ENCODE assay signal across 23 cellular contexts in the genomic region with DNA sequence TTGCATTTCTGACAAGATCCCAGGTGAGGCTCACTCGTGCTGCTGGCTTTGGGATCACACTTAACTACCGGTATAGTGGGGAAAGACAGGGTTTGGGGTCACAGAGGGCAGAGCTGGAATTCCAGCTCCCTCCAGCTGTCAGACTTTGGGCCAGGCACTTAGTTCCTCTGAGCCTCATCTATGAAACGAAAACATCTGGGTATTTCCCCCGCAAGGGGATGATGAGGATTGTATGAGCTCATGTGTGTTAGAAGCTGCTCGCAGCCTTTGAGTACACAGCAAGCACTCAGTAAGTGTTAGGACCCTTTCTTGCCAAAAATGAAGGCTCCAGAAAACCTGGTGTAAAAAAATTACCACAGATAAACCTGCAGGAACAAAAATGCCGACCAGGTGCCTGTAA.
DNase-seq lines count a peak whose midpoint lies in the region; ATAC-seq, FAIRE-seq and TF ChIP-seq lines count a peak whose summit lies in the region.
"Had no signal": no experiment of that assay in that cellular context is flagged by ENCODE, and none has a peak within 500 bp of the region (broad histone marks: within the 10 kb centered on the region; RNA-seq: fewer than 3 reads in every experiment).

No MANE protein-coding gene starts in this region.

- no peak overlapping the region for H2AK5ac ChIP-seq in mesenchymal stem cell (ENCODE audit: low read length, severe bottlenecking)

- peak; percentile 28 for FAIRE-seq in bronchial epithelial cell (lab: Jason Lieb, UNC)
- FAIRE-seq: A549, H1, HTR-8/SVneo had no signal

- intact Hi-C loops in CD4-positive, alpha-beta memory T cell (cut with micrococcal nuclease), result no loop called here

- H3K36me3 ChIP-seq in bronchial epithelial cell (ENCODE audit: control insufficient read depth, insufficient read depth, low read length) (peaks cover 5% of the 10 kb centered on the region), mesenchymal stem cell (ENCODE audit: control insufficient read depth in 1 of 2, insufficient read depth in 2 of 2, low read depth in 1 of 2, low read length in 2 of 2) (peaks cover 67 to 91% of the 10 kb centered on the region in 2 experiments)
- no peaks in the 10 kb centered on the region for H3K36me3 ChIP-seq in CD4-positive, alpha-beta memory T cell (ENCODE audit: insufficient read depth, low read length)

- H3K4me3 ChIP-seq in bronchial epithelial cell (ENCODE audit: low read depth, low read length), result no peak overlapping the region
- H3K4me3 ChIP-seq in mesenchymal stem cell (ENCODE audit: insufficient read depth in 1 of 2, low read depth in 1 of 2, low read length in 2 of 2), result no peak overlapping the region
- no peak overlapping the region for H3K4me3 ChIP-seq in CD4-positive, alpha-beta memory T cell (ENCODE audit: low read length in 2 of 2)
- H3K4me3 ChIP-seq: A549 had no signal

- CTCF ChIA-PET in CD4-positive, alpha-beta memory T cell (lab: Charles Lee; ENCODE audit: partially characterized antibody), result no interaction called here

- H4K8ac ChIP-seq in mesenchymal stem cell (ENCODE audit: low read length), result no peak overlapping the region

- no peaks in the 10 kb centered on the region for H3K9me3 ChIP-seq in mesenchymal stem cell (ENCODE audit: control insufficient read depth, low read length)
- H3K9me3 ChIP-seq in CD4-positive, alpha-beta memory T cell (ENCODE audit: control insufficient read depth in 1 of 2, low read length in 2 of 2), result no peaks in the 10 kb centered on the region
- H3K9me3 ChIP-seq: A549 had no signal

- no peak overlapping the region for H3K4me2 ChIP-seq in mesenchymal stem cell (ENCODE audit: low read length, poor library complexity, severe bottlenecking)
- H3K4me2 ChIP-seq: A549, KMS-11 had no signal

- no peaks in the 10 kb centered on the region for H3K27me3 ChIP-seq in bronchial epithelial cell (ENCODE audit: control insufficient read depth, insufficient read depth, low read length)
- H3K27me3 ChIP-seq in mesenchymal stem cell (ENCODE audit: control insufficient read depth in 1 of 2, insufficient read depth in 1 of 2, low read length in 2 of 2), result no peaks in the 10 kb centered on the region
- H3K27me3 ChIP-seq in CD4-positive, alpha-beta memory T cell (ENCODE audit: insufficient read depth, low read length), result no peaks in the 10 kb centered on the region

- H3K36me3 Mint-ChIP-seq in activated naive CD4-positive, alpha-beta T cell treated with anti-CD3 and anti-CD28 coated beads, Interleukin-2, amount 50 U/mL, for 72 hours, result peaks cover 0 to 9% of the 10 kb centered on the region in 2 donors
- peaks cover 71% of the 10 kb centered on the region for H3K36me3 Mint-ChIP-seq in HFFc6 (ENCODE audit: low read depth)
- H3K36me3 Mint-ChIP-seq in CD4-positive, alpha-beta memory T cell, result peaks cover 20 to 25% of the 10 kb centered on the region in 2 donors

- H3K14ac ChIP-seq in mesenchymal stem cell (ENCODE audit: low read length in 2 of 2), result no peak overlapping the region

- no peak overlapping the region for H2BK5ac ChIP-seq in mesenchymal stem cell (ENCODE audit: low read depth, low read length, poor library complexity, severe bottlenecking)

- no peak overlapping the region for H3K4ac ChIP-seq in mesenchymal stem cell (ENCODE audit: low read depth in 1 of 2, low read length in 2 of 2)

- H3K4me3 Mint-ChIP-seq in HFFc6, result no peak overlapping the region
- no peak overlapping the region for H3K4me3 Mint-ChIP-seq in CD4-positive, alpha-beta memory T cell
- H3K4me3 Mint-ChIP-seq: B cell, CD14-positive monocyte had no signal

- H3K9me3 Mint-ChIP-seq in activated naive CD4-positive, alpha-beta T cell treated with anti-CD3 and anti-CD28 coated beads, Interleukin-2, amount 50 U/mL, for 72 hours, result no peaks in the 10 kb centered on the region
- no peaks in the 10 kb centered on the region for H3K9me3 Mint-ChIP-seq in HFFc6
- H3K9me3 Mint-ChIP-seq in CD4-positive, alpha-beta memory T cell, result no peaks in the 10 kb centered on the region

- peaks cover 43% of the 10 kb centered on the region for H3K4me1 Mint-ChIP-seq in HFFc6 (ENCODE audit: low read depth)
- peaks cover 8 to 14% (median 10%) of the 10 kb centered on the region in 4 donors for H3K4me1 Mint-ChIP-seq in CD4-positive, alpha-beta memory T cell
- H3K4me1 Mint-ChIP-seq: B cell, CD14-positive monocyte had no signal

- H4K91ac ChIP-seq in mesenchymal stem cell (ENCODE audit: low read length), result no peak overlapping the region

- H3K27ac Mint-ChIP-seq in activated naive CD4-positive, alpha-beta T cell treated with anti-CD3 and anti-CD28 coated beads, Interleukin-2, amount 50 U/mL, for 72 hours, result peak overlapping the region; percentile 36 to 75
- H3K27ac Mint-ChIP-seq in HFFc6, result peak overlapping the region; percentile 71
- H3K27ac Mint-ChIP-seq in CD4-positive, alpha-beta memory T cell, result no peak overlapping the region
- H3K27ac Mint-ChIP-seq: B cell had no signal

- H3K4me1 ChIP-seq in mesenchymal stem cell (ENCODE audit: control insufficient read depth, insufficient read depth, low read depth, low read length), result peaks cover 19% of the 10 kb centered on the region
- H3K4me1 ChIP-seq in CD4-positive, alpha-beta memory T cell (ENCODE audit: insufficient read depth, low read length), result peaks cover 9% of the 10 kb centered on the region
- H3K4me1 ChIP-seq: A549 had no signal

- POLR2A ChIA-PET in CD4-positive, alpha-beta memory T cell (lab: Charles Lee; ENCODE audit: partially characterized antibody), result no interaction called here

- no peak overlapping the region for H3K18ac ChIP-seq in mesenchymal stem cell (ENCODE audit: low read depth in 1 of 2, low read length in 2 of 2)

- no peak overlapping the region for H2BK12ac ChIP-seq in mesenchymal stem cell (ENCODE audit: low read length in 2 of 2)

- peaks cover 31% of the 10 kb centered on the region for H3K79me1 ChIP-seq in mesenchymal stem cell (replicated peaks; ENCODE audit: low read length, poor library complexity, severe bottlenecking)

- H3K27ac ChIP-seq in mesenchymal stem cell (ENCODE audit: low read length, poor library complexity, severe bottlenecking), result peak overlapping the region; percentile 5
- no peak overlapping the region for H3K27ac ChIP-seq in CD4-positive, alpha-beta memory T cell (ENCODE audit: low read depth, low read length)
- H3K27ac ChIP-seq: A549, KMS-11 had no signal

- no peak overlapping the region for H2BK15ac ChIP-seq in mesenchymal stem cell (ENCODE audit: low read depth, poor library complexity, severe bottlenecking)

- H2BK120ac ChIP-seq in mesenchymal stem cell (ENCODE audit: low read depth, low read length), result no peak overlapping the region

- DNase-seq in activated naive CD4-positive, alpha-beta T cell treated with anti-CD3 and anti-CD28 coated beads, Interleukin-2, amount 50 U/mL, for 72 hours (ENCODE audit: low spot score in 2 of 2), result no peak
- no peak for DNase-seq in activated naive CD4-positive, alpha-beta T cell treated with anti-CD3 and anti-CD28 coated beads, Interleukin-2, amount 50 U/mL, for 16 hours
- DNase-seq in HFFc6 (no peak), bronchial epithelial cell (ENCODE audit: low read depth) (no peak), mesenchymal stem cell (no peak), pons (ENCODE audit: low spot score) (no peak)
- DNase-seq in CD4-positive, alpha-beta memory T cell, result no peak
- DNase-seq: DMS79 treated with DMSO at 0.1 percent for 48 hours; NCI-H1105; NCI-H146; NCI-H2029; NCI-H2227 treated with DMSO at 0.1 percent for 48 hours; NCI-H510A; NCI-H748 treated with DMSO at 0.1 percent for 48 hours; NK-92 treated with Interleukin-12 subunit alpha and Interleukin-12 subunit beta, amount 100 ng/mL, for 24 hours had no signal

- no peak overlapping the region for H3K9ac ChIP-seq in mesenchymal stem cell (ENCODE audit: low read length)
- H3K9ac ChIP-seq: KMS-11 had no signal

- TF ChIP-seq CTCF in HFFc6 (IDR thresholded peaks at IDR 0.05) (no peak), bronchial epithelial cell (IDR thresholded peaks at IDR 0.05; ENCODE audit: insufficient read depth, low read length, severe bottlenecking) (no peak)

- H2AFZ ChIP-seq in mesenchymal stem cell (ENCODE audit: low read depth, low read length), result no peak overlapping the region

- peak in 1 of 2 donors; percentile 44 for ATAC-seq in activated naive CD4-positive, alpha-beta T cell treated with anti-CD3 and anti-CD28 coated beads, Interleukin-2, amount 50 U/mL, for 72 hours
- ATAC-seq in HG03460 (IDR thresholded peaks at IDR 0.05; ENCODE audit: unreplicated experiment), result no peak
- ATAC-seq: A549, HCT116 had no signal

- peaks cover 10% of the 10 kb centered on the region for H3K27me3 Mint-ChIP-seq in HFFc6 (ENCODE audit: insufficient read depth)
- H3K27me3 Mint-ChIP-seq in CD4-positive, alpha-beta memory T cell, result no peaks in the 10 kb centered on the region
- H3K27me3 Mint-ChIP-seq: B cell had no signal

- 77% methylated on average over 6 of the region's 6 CpGs for WGBS in mesenchymal stem cell

- H3K23ac ChIP-seq in mesenchymal stem cell (ENCODE audit: low read length in 2 of 2), result no peak overlapping the region

Comparison
In these comparisons a context has a peak if more than half of its experiments do, and no peak if none do; other contexts are left out.
1. H3K27ac Mint-ChIP-seq: peak in activated naive CD4-positive, alpha-beta T cell treated with anti-CD3 and anti-CD28 coated beads, Interleukin-2, amount 50 U/mL, for 72 hours (2 of 2) and HFFc6 (single experiment); none in CD4-positive, alpha-beta memory T cell (0 of 7).